ENCODE assay signal across 13 cellular contexts in genomic region chr21:15222711-15223110, GRCh38.
DNase-seq lines count a peak whose midpoint lies in the region; ATAC-seq and TF ChIP-seq lines count a peak whose summit lies in the region.
"Had no signal": no experiment of that assay in that cellular context is flagged by ENCODE, and none has a peak within 500 bp of the region (broad histone marks: within the 10 kb centered on the region; RNA-seq: fewer than 3 reads in every experiment).

No MANE protein-coding gene starts in this region.

- H3K9ac ChIP-seq in skeletal muscle satellite cell (ENCODE audit: low read depth, low read length), result no peak overlapping the region

- WGBS in esophagus squamous epithelium, 2 donors, result 6 to 21% methylated on average over 3 of the region's 3 CpGs

- peaks cover 7 to 52% (median 8%) of the 10 kb centered on the region in 3 donors for H3K4me1 ChIP-seq in esophagus squamous epithelium
- H3K4me1 ChIP-seq in skeletal muscle satellite cell (ENCODE audit: control insufficient read depth, insufficient read depth, low read length), result peaks cover 32% of the 10 kb centered on the region
- H3K4me1 ChIP-seq: Caco-2 had no signal

- ATAC-seq in HG03457 (IDR thresholded peaks at IDR 0.05; ENCODE audit: unreplicated experiment) (no peak), HG03045 (IDR thresholded peaks at IDR 0.05; ENCODE audit: unreplicated experiment) (no peak)

- no peak for TF ChIP-seq POLR2A in esophagus squamous epithelium (IDR thresholded peaks at IDR 0.05)

- H3K4me2 ChIP-seq in skeletal muscle satellite cell (ENCODE audit: low read length), result peak overlapping the region; percentile 18

- no peak for TF ChIP-seq CTCF in esophagus squamous epithelium (IDR thresholded peaks at IDR 0.05)

- peak; percentile 31 for DNase-seq in SKM-1 treated with dmso at 0.1 percent for 144 hours (lab: John Stamatoyannopoulos, UW; ENCODE audit: unreplicated experiment)
- no peak for DNase-seq in SKM-1 (lab: John Stamatoyannopoulos, UW; ENCODE audit: unreplicated experiment)
- peak; percentile 37 for DNase-seq in MV-4-11 (lab: John Stamatoyannopoulos, UW)
- DNase-seq in esophagus squamous epithelium (lab: John Stamatoyannopoulos, UW), result no peak
- DNase-seq in GM19240 (ENCODE audit: insufficient read length, low spot score), result no peak
- DNase-seq: activated gamma-delta T cell treated with Interleukin-2 at 50 U/mL for 16 hours, caudate nucleus, NCI-H2171 had no signal

- H3K4me3 ChIP-seq in esophagus squamous epithelium, result no peak overlapping the region
- H3K4me3 ChIP-seq in skeletal muscle satellite cell (ENCODE audit: low read length), result no peak overlapping the region
- H3K4me3 ChIP-seq: pancreas had no signal

- H3K36me3 ChIP-seq in esophagus squamous epithelium, result no peaks in the 10 kb centered on the region
- H3K36me3 ChIP-seq in skeletal muscle satellite cell (ENCODE audit: insufficient read depth, low read length), result no peaks in the 10 kb centered on the region
- H3K36me3 ChIP-seq: pancreas had no signal

- no peaks in the 10 kb centered on the region for H3K9me3 ChIP-seq in esophagus squamous epithelium
- H3K9me3 ChIP-seq in skeletal muscle satellite cell (replicated peaks; ENCODE audit: low read length), result no peaks in the 10 kb centered on the region
- H3K9me3 ChIP-seq: Caco-2, pancreas had no signal

- intact Hi-C loops in esophagus squamous epithelium (cut with DNase I), result no loop called here

- H3K27me3 ChIP-seq in esophagus squamous epithelium, result no peaks in the 10 kb centered on the region
- H3K27me3 ChIP-seq in skeletal muscle satellite cell (ENCODE audit: control insufficient read depth, insufficient read depth, low read length), result no peaks in the 10 kb centered on the region
- H3K27me3 ChIP-seq: pancreas had no signal

- H3K27ac ChIP-seq in esophagus squamous epithelium, result peak overlapping the region; percentile 46 to 83 (median 58)
- H3K27ac ChIP-seq: pancreas had no signal

Comparison
In these comparisons a context has a peak if more than half of its experiments do, and no peak if none do; other contexts are left out.
1. DNase-seq: peak in SKM-1 treated with dmso at 0.1 percent for 144 hours (single experiment) and MV-4-11 (single experiment); none in SKM-1 (single experiment), esophagus squamous epithelium (single experiment) and GM19240 (single experiment).